8 cellular contexts compared by ENCODE assay signal in the genomic region with DNA sequence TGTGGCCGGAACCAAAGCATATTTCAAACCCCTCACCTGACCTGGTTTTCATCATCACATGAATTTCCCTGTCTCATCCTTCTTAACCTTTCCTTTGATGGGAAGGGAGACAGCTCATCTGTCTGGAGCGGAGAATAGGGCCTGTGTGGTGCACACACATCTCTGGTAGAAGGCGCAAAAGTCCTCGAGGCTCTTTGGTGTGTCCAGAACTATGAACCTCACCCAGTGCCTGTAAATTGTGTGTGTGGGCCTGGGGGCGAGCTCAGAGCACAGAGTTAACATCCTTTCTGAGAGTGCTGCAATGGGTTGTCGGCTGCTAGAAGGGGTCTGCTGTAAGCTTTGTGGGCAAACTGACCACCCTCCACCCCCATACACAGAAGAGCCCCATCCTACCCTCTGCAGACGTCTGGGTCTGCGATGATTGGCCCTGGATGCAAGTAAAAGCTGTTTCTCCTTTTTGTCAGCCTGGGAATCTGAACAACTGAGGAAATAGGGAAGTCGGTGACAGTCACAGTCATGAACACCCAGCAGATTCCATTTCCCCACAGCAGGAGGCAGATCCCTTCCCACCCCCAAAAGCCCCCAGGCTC. TPM values are rescaled to one million over a fixed set of nuclear protein-coding genes. Genes with fewer than 3 reads are reported as not detected.
DNase-seq lines count a peak whose midpoint lies in the region; ATAC-seq and TF ChIP-seq lines count a peak whose summit lies in the region.

No MANE protein-coding gene starts in this region.

- ATAC-seq in DND-41 (ENCODE audit: insufficient read depth, low read depth) (no peak), HG02623 (IDR thresholded peaks at IDR 0.05; ENCODE audit: unreplicated experiment) (no peak), HG03108 (IDR thresholded peaks at IDR 0.05; ENCODE audit: unreplicated experiment) (no peak)

- no peaks in the 10 kb centered on the region for H3K9me3 ChIP-seq in DND-41 (ENCODE audit: insufficient read depth, low read length, severe bottlenecking)
- H3K9me3 ChIP-seq in endodermal cell (ENCODE audit: control insufficient read depth, low read length) = no peaks in the 10 kb centered on the region
- H3K9me3 ChIP-seq in neural progenitor cell (ENCODE audit: low read depth) = no peaks in the 10 kb centered on the region

- H3K36me3 ChIP-seq in DND-41 (ENCODE audit: insufficient read depth, low read length) (0 out of 2 replicates have a peak, but pooled peaks cover 3% of the 10 kb centered on the region), endodermal cell (ENCODE audit: control insufficient read depth, insufficient read depth, low read length) (peaks cover 6% of the 10 kb centered on the region), neural progenitor cell (no peaks in the 10 kb centered on the region)

- DNase-seq in DND-41 (peak; percentile 32), NB4 (ENCODE audit: low read depth) (peak; percentile 80), endodermal cell (no peak), neural progenitor cell (ENCODE audit: low spot score) (no peak), DMS79 (lab: John Stamatoyannopoulos, UW) (no peak), UCSD-AML1 (lab: John Stamatoyannopoulos, UW; ENCODE audit: unreplicated experiment) (no peak)

- H3K4me3 Mint-ChIP-seq in endodermal cell (peak overlapping the region; percentile 87), neural progenitor cell (peak overlapping the region; percentile 88)

- H4K20me1 ChIP-seq in DND-41 (ENCODE audit: insufficient read depth, low read length) (no peaks in the 10 kb centered on the region), neural progenitor cell (ENCODE audit: low read depth) (peaks cover 5% of the 10 kb centered on the region)

- H3K27ac ChIP-seq in DND-41 (ENCODE audit: low read length) = peak overlapping the region; percentile 94
- no peak overlapping the region for H3K27ac ChIP-seq in endodermal cell (ENCODE audit: low read depth, low read length)
- no peak overlapping the region for H3K27ac ChIP-seq in neural progenitor cell

- no peak for TF ChIP-seq POLR2A in NB4 (IDR thresholded peaks at IDR 0.05; ENCODE audit: extremely low read depth, insufficient read length)

- no peaks in the 10 kb centered on the region for H3K9me3 Mint-ChIP-seq in endodermal cell
- H3K9me3 Mint-ChIP-seq in neural progenitor cell = no peaks in the 10 kb centered on the region

- H3F3A ChIP-seq in neural progenitor cell (ENCODE audit: low read depth) = peaks cover 16% of the 10 kb centered on the region

- H3K27me3 ChIP-seq in DND-41 (ENCODE audit: insufficient read depth, low read length, poor library complexity) (no peaks in the 10 kb centered on the region), endodermal cell (ENCODE audit: control insufficient read depth, insufficient read depth, low read length, poor library complexity, severe bottlenecking) (peaks cover 15% of the 10 kb centered on the region), neural progenitor cell (peaks cover 81% of the 10 kb centered on the region)

- H2AFZ ChIP-seq in DND-41 (ENCODE audit: low read depth, low read length) (peak overlapping the region; percentile 90), neural progenitor cell (replicated peaks) (no peak overlapping the region)

- peaks cover 43% of the 10 kb centered on the region for H3K79me2 ChIP-seq in DND-41 (ENCODE audit: insufficient read depth, low read length)
- H3K79me2 ChIP-seq in neural progenitor cell (ENCODE audit: low read depth) = no peaks in the 10 kb centered on the region

- peak overlapping the region; percentile 93 for H3K27ac Mint-ChIP-seq in endodermal cell
- no peak overlapping the region for H3K27ac Mint-ChIP-seq in neural progenitor cell

- H3K4me3 ChIP-seq in DND-41 (ENCODE audit: low read depth in 1 of 2, low read length in 2 of 2) (peak overlapping the region; percentile 59 to 90; a peak in 3 of 4 replicates), NB4 (ENCODE audit: low read depth, low read length) (peak overlapping the region; percentile 68), endodermal cell (ENCODE audit: low read length) (peak overlapping the region; percentile 90), neural progenitor cell (peak overlapping the region; percentile 64)

- H3K4me1 Mint-ChIP-seq in endodermal cell (peaks cover 43% of the 10 kb centered on the region), neural progenitor cell (peaks cover 41% of the 10 kb centered on the region)

- peaks cover 16% of the 10 kb centered on the region for H3K36me3 Mint-ChIP-seq in endodermal cell (ENCODE audit: low read depth)
- peaks cover 2% of the 10 kb centered on the region for H3K36me3 Mint-ChIP-seq in neural progenitor cell

- TF ChIP-seq CTCF in DND-41 (IDR thresholded peaks at IDR 0.05; ENCODE audit: borderline replicate concordance, extremely low read depth, low read length, poor library complexity, severe bottlenecking) = no peak
- no peak for TF ChIP-seq CTCF in NB4 (IDR thresholded peaks at IDR 0.05; ENCODE audit: low read depth, low read length)
- TF ChIP-seq CTCF in endodermal cell (conservative IDR thresholded peaks at IDR 0.05) = no peak
- no peak for TF ChIP-seq CTCF in neural progenitor cell (IDR thresholded peaks at IDR 0.05)

- H3K4me2 ChIP-seq in DND-41 (ENCODE audit: insufficient read depth, low read length) (peak overlapping the region; percentile 95), neural progenitor cell (peak overlapping the region; percentile 92)

- H3K4me1 ChIP-seq in DND-41 (ENCODE audit: insufficient read depth, low read length) (peaks cover 95% of the 10 kb centered on the region), endodermal cell (ENCODE audit: control insufficient read depth, insufficient read depth, low read length) (peaks cover 23% of the 10 kb centered on the region), neural progenitor cell (no peaks in the 10 kb centered on the region)

- 70 to 100% methylated on average over 3 to 9 of the region's 9 CpGs for WGBS in endodermal cell (ENCODE audit: insufficient coverage in 1 of 2, insufficient read length in 1 of 2), 2 experiments

- H3K9ac ChIP-seq in DND-41 (ENCODE audit: low read depth, low read length) = peak overlapping the region; percentile 75
- H3K9ac ChIP-seq in endodermal cell (ENCODE audit: extremely low read depth, low read length, poor library complexity, severe bottlenecking) = peak overlapping the region; percentile 79
- H3K9ac ChIP-seq in neural progenitor cell = no peak overlapping the region

- H3K27me3 Mint-ChIP-seq in endodermal cell (ENCODE audit: insufficient read depth) (peaks cover 13% of the 10 kb centered on the region), neural progenitor cell (ENCODE audit: insufficient read depth, low read depth) (peaks cover 54% of the 10 kb centered on the region)

RNA-seq across cellular contexts. Expression of gene GALNT6, which starts 0.7 kb away (rescaled TPM):
- total RNA-seq in endodermal cell (10 to 100 TPM; 13.9 to 19.1 TPM), neural progenitor cell (ENCODE audit: low replicate concordance) (1.5 TPM in 1 of 2 replicates, not detected in the other)
- 2.7 TPM for polyA plus RNA-seq in endodermal cell (2013, experiment 1 of 2)
- polyA plus RNA-seq in endodermal cell (2013, experiment 2 of 2) = 2.1 TPM

RNA-seq across cellular contexts. Expression of gene SLC4A8, which starts 34.1 kb away (rescaled TPM):
- 10 to 100 TPM; 25.8 to 26.4 TPM for total RNA-seq in endodermal cell
- polyA plus RNA-seq in endodermal cell (2013, experiment 1 of 2) = 22.8 TPM
- 19.0 TPM for polyA plus RNA-seq in endodermal cell (2013, experiment 2 of 2)
- 10.1 and 132 TPM in 2 replicates for total RNA-seq in neural progenitor cell (ENCODE audit: low replicate concordance)

RNA-seq across cellular contexts. Expression of gene CELA1, which starts 44.1 kb away (rescaled TPM):
- total RNA-seq in endodermal cell = not detected
- not detected for polyA plus RNA-seq in endodermal cell (2013, experiment 1 of 2)
- polyA plus RNA-seq in endodermal cell (2013, experiment 2 of 2) = not detected
- not detected in 2 replicates for total RNA-seq in neural progenitor cell (ENCODE audit: low replicate concordance)

Comparison
In these comparisons a context has a peak if more than half of its experiments do, and no peak if none do; other contexts are left out.
1. DNase-seq: peak in DND-41 (single experiment) and NB4 (single experiment); none in endodermal cell (single experiment), neural progenitor cell (single experiment), DMS79 (single experiment) and UCSD-AML1 (single experiment).
2. Peak in every context shown above with its lines, with median percentiles within 50 percentile points of each other: H3K4me3 ChIP-seq.